Comparison of ENCODE assay signal across 33 cellular contexts in the genomic region with DNA sequence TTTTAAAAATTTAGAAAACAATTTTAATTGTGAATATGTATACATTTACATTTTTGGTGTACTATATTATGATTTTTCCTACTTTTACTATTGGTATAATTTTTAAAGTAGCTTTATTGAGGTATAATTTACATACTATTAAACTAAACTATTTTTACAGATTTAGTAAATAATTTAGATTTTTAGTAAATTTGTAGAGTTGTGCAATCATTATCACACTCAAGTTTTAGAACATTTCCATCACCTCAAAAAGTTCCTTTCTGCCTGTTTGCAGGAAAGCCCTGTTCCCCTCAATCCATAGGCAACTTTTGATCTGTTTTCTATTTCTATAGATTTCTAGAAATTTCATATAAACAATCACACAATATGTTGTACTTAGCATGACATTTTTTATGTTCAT.
"Had no signal": no experiment of that assay in that cellular context is flagged by ENCODE, and none has a peak within 500 bp of the region (broad histone marks: within the 10 kb centered on the region; RNA-seq: fewer than 3 reads in every experiment).

No MANE protein-coding gene starts in this region.

- H3K4me1 ChIP-seq: ascending aorta, body of pancreas, breast epithelium had no signal

- DNase-seq: activated effector memory CD4-positive, alpha-beta T cell treated with anti-CD3 and anti-CD28 coated beads, Interleukin-2, amount 50 U/mL, for 16 hours; activated effector memory CD4-positive, alpha-beta T cell treated with Interleukin-2 at 50 U/mL for 16 hours; activated gamma-delta T cell; activated gamma-delta T cell treated with Interleukin-2 at 50 U/mL for 16 hours; activated naive CD4-positive, alpha-beta T cell; activated naive CD4-positive, alpha-beta T cell treated with anti-CD3 and anti-CD28 coated beads for 36 hours; activated naive CD4-positive, alpha-beta T cell treated with anti-CD3 and anti-CD28 coated beads, Interleukin-2, amount 10 ng/mL, durations not matched to agents 7 days and 5 days; activated naive CD4-positive, alpha-beta T cell treated with anti-CD3 and anti-CD28 coated beads, Interleukin-2, amount 50 U/mL, for 16 hours; activated naive CD4-positive, alpha-beta T cell treated with Interleukin-2 at 50 U/mL for 16 hours; activated naive CD8-positive, alpha-beta T cell treated with anti-CD3 and anti-CD28 coated beads for 36 hours; activated naive CD8-positive, alpha-beta T cell treated with anti-CD3 and anti-CD28 coated beads, Interleukin-2, amount 10 ng/mL, durations not matched to agents 7 days and 5 days; activated naive CD8-positive, alpha-beta T cell treated with anti-CD3 and anti-CD28 coated beads, Interleukin-2, amount 50 U/mL, for 24 hours; activated T-cell treated with anti-CD3 and anti-CD28 coated beads, Interleukin-2, amount 50 U/mL, for 4 hours; activated T-cell treated with anti-CD3 and anti-CD28 coated beads, Interleukin-2, amount 50 U/mL, for 48 hours; activated T-cell treated with anti-CD3 and anti-CD28 coated beads, Interleukin-2, amount 50 U/mL, for 72 hours; adrenal gland; amniotic stem cell; amygdala; anterior cingulate cortex; aorta; body of pancreas; brain microvascular endothelial cell; caudate nucleus; central memory CD4-positive, alpha-beta T cell; cerebellar nuclear complex had no signal

- H3K27me3 ChIP-seq: adrenal gland, ascending aorta, body of pancreas, brain microvascular endothelial cell, breast epithelium, cardiac muscle cell had no signal

- H3K4me3 ChIP-seq: adrenal gland, ascending aorta, body of pancreas, breast epithelium, cardiac muscle cell had no signal

- H3K27ac ChIP-seq: adrenal gland, ascending aorta, body of pancreas, brain microvascular endothelial cell, breast epithelium, cardiac muscle cell had no signal

- H3K36me3 ChIP-seq: adrenal gland, breast epithelium had no signal

- H3K9me3 ChIP-seq: adrenal gland, ascending aorta, body of pancreas, breast epithelium had no signal

- FAIRE-seq: astrocyte, bronchial epithelial cell, colon had no signal

- ATAC-seq: activated naive CD4-positive, alpha-beta T cell treated with anti-CD3 and anti-CD28 coated beads, Interleukin-2, amount 50 U/mL, for 72 hours; activated naive CD8-positive, alpha-beta T cell treated with anti-CD3 and anti-CD28 coated beads, Interleukin-2, amount 50 U/mL, for 24 hours; activated T-cell treated with anti-CD3 and anti-CD28 coated beads, Interleukin-2, amount 50 U/mL, for 4 hours; activated T-cell treated with anti-CD3 and anti-CD28 coated beads, Interleukin-2, amount 50 U/mL, for 72 hours; activated T-helper 17 cell treated with anti-CD3 and anti-CD28 coated beads, Interleukin-2, amount 50 U/mL, for 72 hours; body of pancreas had no signal
